8 cellular contexts compared by ENCODE assay signal in the genomic region with DNA sequence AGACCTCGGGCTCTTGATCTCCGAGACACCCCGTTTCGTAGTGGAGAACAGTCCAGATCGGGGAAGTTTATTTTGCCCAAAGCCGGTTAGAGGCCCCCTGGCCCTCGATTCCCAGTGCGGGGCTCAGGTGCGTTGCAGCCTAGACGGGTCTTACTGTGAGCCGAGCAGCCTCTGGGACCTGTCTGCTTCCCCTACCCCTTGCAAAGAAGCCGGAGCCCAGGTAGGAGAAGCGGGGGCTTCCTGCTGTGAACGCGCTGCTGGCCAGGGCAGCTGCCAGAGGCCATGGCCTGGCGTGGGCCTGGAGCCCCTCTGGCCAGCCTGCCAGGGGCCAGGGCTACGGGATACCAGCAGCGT. TPM values are rescaled to one million over a fixed set of nuclear protein-coding genes. Genes with fewer than 3 reads are reported as not detected.
A peak's percentile ranks its signal among the peaks of the same experiment; 100 is the strongest.
DNase-seq lines count a peak whose midpoint lies in the region; ATAC-seq, FAIRE-seq and TF ChIP-seq lines count a peak whose summit lies in the region.

No MANE protein-coding gene starts in this region.

- peaks cover 17 to 29% (median 21%) of the 10 kb centered on the region in 3 donors for H3K4me1 ChIP-seq in skeletal muscle tissue (ENCODE audit: control insufficient read depth in 3 of 3, insufficient read depth in 3 of 3, low read length in 3 of 3)

- FAIRE-seq in GM19239 (lab: Jason Lieb, UNC), result peak; percentile 51

- peak overlapping the region; percentile 79 to 80 for H3K4me3 ChIP-seq in foreskin fibroblast (ENCODE audit: low read depth in 1 of 2, low read length in 2 of 2)
- peak overlapping the region; percentile 76 to 79 (median 76) for H3K4me3 ChIP-seq in skeletal muscle tissue (ENCODE audit: low read length in 3 of 3)

- no peaks in the 10 kb centered on the region for H3K27me3 Mint-ChIP-seq in T-helper 17 cell

- H3K9me3 ChIP-seq in T-helper 17 cell (ENCODE audit: control insufficient read depth, low read length, poor library complexity, severe bottlenecking), result no peaks in the 10 kb centered on the region
- no peaks in the 10 kb centered on the region for H3K9me3 ChIP-seq in skeletal muscle tissue (ENCODE audit: control insufficient read depth in 3 of 3, low read length in 3 of 3)

- peak overlapping the region; percentile 76 to 83 (median 83) for H3K9ac ChIP-seq in skeletal muscle tissue (ENCODE audit: low read depth in 1 of 3, low read length in 3 of 3)

- peak overlapping the region; percentile 90 for H3K4me3 Mint-ChIP-seq in T-helper 17 cell

- no peak for TF ChIP-seq CTCF in foreskin fibroblast (IDR thresholded peaks at IDR 0.05; ENCODE audit: low read depth, low read length)

- DNase-seq in GM19239 (ENCODE audit: insufficient read length, low spot score) (no peak), T-helper 17 cell (no peak), foreskin fibroblast (no peak), MV-4-11 (lab: John Stamatoyannopoulos, UW) (no peak), SIG-M5 treated with dmso at 0.1 percent for 504 hours (lab: John Stamatoyannopoulos, UW; ENCODE audit: unreplicated experiment) (no peak)

- no peaks in the 10 kb centered on the region for H3K27me3 ChIP-seq in skeletal muscle tissue (ENCODE audit: control insufficient read depth in 3 of 3, insufficient read depth in 3 of 3, low read length in 3 of 3)

- peak; percentile 49 for ATAC-seq in T-helper 17 cell
- ATAC-seq in GM18502 (IDR thresholded peaks at IDR 0.05; ENCODE audit: poor library complexity, unreplicated experiment), result no peak
- ATAC-seq in GM18858 (IDR thresholded peaks at IDR 0.05; ENCODE audit: unreplicated experiment), result no peak

- H3K36me3 ChIP-seq in skeletal muscle tissue (ENCODE audit: control insufficient read depth in 3 of 3, insufficient read depth in 3 of 3, low read length in 3 of 3), result no peaks in the 10 kb centered on the region

- peaks cover 15% of the 10 kb centered on the region for H3K4me1 Mint-ChIP-seq in T-helper 17 cell

- peak overlapping the region; percentile 66 for H3K27ac ChIP-seq in skeletal muscle tissue (ENCODE audit: low read depth, low read length)

- peak overlapping the region; percentile 60 for H3K27ac Mint-ChIP-seq in T-helper 17 cell

- H3K36me3 Mint-ChIP-seq in T-helper 17 cell (ENCODE audit: low read depth), result peaks cover 3% of the 10 kb centered on the region

RNA-seq across cellular contexts. Expression of gene TSPO, which starts 0.6 kb away (rescaled TPM):
- total RNA-seq in T-helper 17 cell (10 to 100 TPM; 74.1 to 89.1 TPM), skeletal muscle tissue (69.4 TPM)

RNA-seq across cellular contexts. Expression of gene MCAT, which starts 8.8 kb away (rescaled TPM):
- total RNA-seq in T-helper 17 cell (10 to 100 TPM; 16.5 to 19.2 TPM), skeletal muscle tissue (8.4 TPM)

RNA-seq across cellular contexts. Expression of gene TTLL12, which starts 35.0 kb away (rescaled TPM):
- 10 to 100 TPM; 12.8 to 17.8 TPM for total RNA-seq in T-helper 17 cell
- 13.0 TPM for total RNA-seq in skeletal muscle tissue

RNA-seq across cellular contexts. Expression of gene BIK, which starts 41.4 kb away (rescaled TPM):
- total RNA-seq in T-helper 17 cell (1 to 10 TPM; 2.3 to 3.8 TPM), skeletal muscle tissue (0.52 TPM)
